In the genomic region with DNA sequence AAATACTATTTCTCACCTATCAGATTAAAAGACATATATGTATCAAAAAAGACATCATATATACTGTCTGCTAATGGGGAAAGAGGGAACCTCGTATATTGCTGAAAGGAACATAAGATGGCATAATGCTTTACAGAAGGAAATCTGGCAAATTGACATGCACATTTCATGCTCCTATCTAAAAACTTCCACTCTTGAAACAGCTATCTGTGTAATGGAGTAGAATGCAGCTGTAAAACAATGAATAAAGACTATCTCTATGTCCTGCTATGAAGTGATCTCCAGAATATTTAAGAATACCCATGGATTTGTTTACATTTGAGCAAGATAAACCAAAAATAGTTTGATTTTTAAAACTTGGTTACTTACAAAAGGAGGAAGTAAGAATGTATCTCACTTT, we compare ENCODE assay signal across 26 cellular contexts.
DNase-seq lines count a peak whose midpoint lies in the region; ATAC-seq and TF ChIP-seq lines count a peak whose summit lies in the region.
"Had no signal": no experiment of that assay in that cellular context is flagged by ENCODE, and none has a peak within 500 bp of the region (broad histone marks: within the 10 kb centered on the region; RNA-seq: fewer than 3 reads in every experiment).

No MANE protein-coding gene starts in this region.

- H3K9ac ChIP-seq in mammary epithelial cell (ENCODE audit: insufficient read depth, low read length), result no peak overlapping the region
- H3K9ac ChIP-seq: parathyroid adenoma had no signal

- H3K4me3 ChIP-seq in mammary epithelial cell (replicated peaks in 1 of 3; ENCODE audit: insufficient read depth in 1 of 3, low read depth in 2 of 3, low read length in 3 of 3) (no peak overlapping the region), right atrium auricular region (no peak overlapping the region)
- H3K4me3 ChIP-seq: cardiac muscle cell, heart right ventricle, upper lobe of left lung had no signal

- H3K4me2 ChIP-seq in mammary epithelial cell (ENCODE audit: insufficient read depth, low read depth, low read length), result no peak overlapping the region

- H3K9me3 ChIP-seq in mammary epithelial cell (replicated peaks; ENCODE audit: insufficient read depth, low read length) (no peaks in the 10 kb centered on the region), right atrium auricular region (peaks cover 0 to 6% of the 10 kb centered on the region in 2 donors)
- H3K9me3 ChIP-seq: upper lobe of left lung had no signal

- dilution Hi-C loops in mammary epithelial cell (cut with HindIII; ENCODE audit: low sequenced_read_pairs), result no loop called here

- intact Hi-C loops in MCF 10A (cut with micrococcal nuclease) (no loop called here), mammary epithelial cell (cut with micrococcal nuclease) (no loop called here), activated B cell treated with CpG ODN at 0.5 μM for 24 hours (cut with micrococcal nuclease) (loop anchor here (2.0 kb wide), 1 partner anchor 15 kb away; no protein-coding TSS in a partner anchor)

- H3K4me1 Mint-ChIP-seq in MCF 10A (ENCODE audit: insufficient read depth, unreplicated experiment) (peaks cover 10% of the 10 kb centered on the region), activated B cell treated with CpG ODN at 0.5 μM for 24 hours (peaks cover 72% of the 10 kb centered on the region), memory B cell (peaks cover 43% of the 10 kb centered on the region)
- H3K4me1 Mint-ChIP-seq: nephron had no signal

- DNase-seq in MCF 10A (ENCODE audit: unreplicated experiment) (no peak), mammary epithelial cell (no peak), activated B cell treated with CpG ODN at 0.5 μM for 24 hours (no peak), memory B cell (ENCODE audit: low spot score in 2 of 2) (no peak), right atrium auricular region (ENCODE audit: low spot score) (no peak)
- DNase-seq: aorta; COR-L47; heart right ventricle; left colon; NCI-H1092; NCI-H2029; NCI-H345; NCI-H774; stimulated activated CD4-positive, alpha-beta T cell treated with anti-CD3 and anti-CD28 coated beads, Interleukin-15, amount 100 ng/mL, for 24 hours; stimulated activated naive CD8-positive, alpha-beta T cell treated with anti-CD3 and anti-CD28 coated beads, Interleukin-15, amount 100 ng/mL, for 72 hours; T-helper 9 cell; upper lobe of left lung had no signal

- no TSS peak for BruUV-seq in MCF 10A (replicated peaks; lab: Mats Ljungman, UMichigan)
- no TSS peak for BruUV-seq in mammary epithelial cell (replicated peaks; lab: Mats Ljungman, UMichigan)

- no peak overlapping the region for H3K27ac ChIP-seq in mammary epithelial cell (ENCODE audit: insufficient read depth, low read depth, low read length)
- H3K27ac ChIP-seq in temporal lobe (ENCODE audit: low read depth, low read length), result peak overlapping the region; percentile 54
- H3K27ac ChIP-seq in right atrium auricular region, result no peak overlapping the region
- H3K27ac ChIP-seq: 22Rv1, parathyroid adenoma, upper lobe of left lung had no signal

- H3K9me3 Mint-ChIP-seq in MCF 10A (ENCODE audit: unreplicated experiment), result peaks cover 7% of the 10 kb centered on the region
- H3K9me3 Mint-ChIP-seq in activated B cell treated with CpG ODN at 0.5 μM for 24 hours, result peaks cover 20% of the 10 kb centered on the region
- peaks cover 8% of the 10 kb centered on the region for H3K9me3 Mint-ChIP-seq in memory B cell

- in situ Hi-C loops in mammary epithelial cell (cut with MboI; ENCODE audit: low sequenced_read_pairs in 2 of 2), result no loop called here

- no peak for TF ChIP-seq CTCF in MCF 10A (IDR thresholded peaks at IDR 0.05; ENCODE audit: unreplicated experiment)
- no peak for TF ChIP-seq CTCF in mammary epithelial cell (conservative IDR thresholded peaks at IDR 0.05 in 1 of 2, IDR thresholded peaks at IDR 0.05 in 1 of 2; ENCODE audit: extremely low read depth in 1 of 2, insufficient read depth in 1 of 2, low read depth in 1 of 2, low read length in 2 of 2)
- no peak for TF ChIP-seq CTCF in activated B cell treated with CpG ODN at 0.5 μM for 24 hours (IDR thresholded peaks at IDR 0.05)
- no peak for TF ChIP-seq CTCF in right atrium auricular region (IDR thresholded peaks at IDR 0.05)

- H3K36me3 ChIP-seq in mammary epithelial cell (ENCODE audit: insufficient read depth, low read length), result peaks cover 2% of the 10 kb centered on the region
- no peaks in the 10 kb centered on the region for H3K36me3 ChIP-seq in right atrium auricular region
- H3K36me3 ChIP-seq: cardiac muscle cell, upper lobe of left lung had no signal

- H3K79me2 ChIP-seq in mammary epithelial cell (ENCODE audit: insufficient read depth, low read length), result peaks cover 97% of the 10 kb centered on the region

- ATAC-seq in activated B cell treated with CpG ODN at 0.5 μM for 24 hours (ENCODE audit: low read depth) (no peak), memory B cell (ENCODE audit: low read depth) (no peak), HG02884 (IDR thresholded peaks at IDR 0.05; ENCODE audit: unreplicated experiment) (no peak), esophagus mucosa (no peak)
- ATAC-seq: activated naive CD4-positive, alpha-beta T cell treated with anti-CD3 and anti-CD28 coated beads, Interleukin-2, amount 50 U/mL, for 72 hours; HepG2; left colon; stimulated activated naive CD8-positive, alpha-beta T cell treated with anti-CD3 and anti-CD28 coated beads, Interleukin-15, amount 100 ng/mL, for 72 hours had no signal

- H3K4me1 ChIP-seq in mammary epithelial cell (ENCODE audit: insufficient read depth, low read length) (peaks cover 4% of the 10 kb centered on the region), right atrium auricular region (peaks cover 0 to 43% of the 10 kb centered on the region in 2 donors)
- H3K4me1 ChIP-seq: parathyroid adenoma had no signal

- no peak overlapping the region for H2AFZ ChIP-seq in mammary epithelial cell (ENCODE audit: low read depth, low read length)
- H2AFZ ChIP-seq: parathyroid adenoma had no signal

- H3K36me3 Mint-ChIP-seq in MCF 10A (ENCODE audit: insufficient read depth, unreplicated experiment) (peaks cover 5% of the 10 kb centered on the region), activated B cell treated with CpG ODN at 0.5 μM for 24 hours (ENCODE audit: low read depth) (peaks cover 58% of the 10 kb centered on the region), memory B cell (peaks cover 34% of the 10 kb centered on the region)

- POLR2A ChIA-PET in MCF 10A (lab: Yijun Ruan, JAX) (interaction anchor here (0.6 kb wide), 1 partner anchor 16 kb away, joined by 3 read pairs; no protein-coding TSS in a partner anchor), activated B cell treated with CpG ODN at 0.5 μM for 24 hours (lab: Charles Lee) (no interaction called here)

- H4K20me1 ChIP-seq in mammary epithelial cell (ENCODE audit: insufficient read depth, low read length), result peaks cover 2% of the 10 kb centered on the region

- CTCF ChIA-PET in MCF 10A (lab: Yijun Ruan, JAX), result no interaction called here
- CTCF ChIA-PET in mammary epithelial cell (lab: Charles Lee; ENCODE audit: low non-redundant PET), result no interaction called here
- CTCF ChIA-PET in activated B cell treated with CpG ODN at 0.5 μM for 24 hours (lab: Charles Lee), result no interaction called here

- WGBS in mammary epithelial cell (ENCODE audit: low coverage, missing lambda C conversion rate), result 100% methylated on average over 1 of the region's 1 CpG

- H3K27me3 ChIP-seq in mammary epithelial cell (ENCODE audit: insufficient read depth, low read length) (no peaks in the 10 kb centered on the region), right atrium auricular region (no peaks in the 10 kb centered on the region)
- H3K27me3 ChIP-seq: cardiac muscle cell, heart right ventricle, upper lobe of left lung had no signal

- H3K4me3 Mint-ChIP-seq in MCF 10A (ENCODE audit: unreplicated experiment) (no peak overlapping the region), activated B cell treated with CpG ODN at 0.5 μM for 24 hours (peak overlapping the region; percentile 38), memory B cell (no peak overlapping the region)
- H3K4me3 Mint-ChIP-seq: nephron; stimulated activated naive CD8-positive, alpha-beta T cell treated with anti-CD3 and anti-CD28 coated beads, Interleukin-15, amount 100 ng/mL, for 72 hours had no signal

- peak overlapping the region; percentile 51 for H3K27ac Mint-ChIP-seq in MCF 10A (ENCODE audit: low read depth, unreplicated experiment)
- H3K27ac Mint-ChIP-seq in activated B cell treated with CpG ODN at 0.5 μM for 24 hours, result peak overlapping the region; percentile 43
- peak overlapping the region; percentile 36 for H3K27ac Mint-ChIP-seq in memory B cell
- H3K27ac Mint-ChIP-seq: activated naive CD4-positive, alpha-beta T cell treated with anti-CD3 and anti-CD28 coated beads, Interleukin-2, amount 50 U/mL, for 72 hours had no signal

- no peaks in the 10 kb centered on the region for H3K27me3 Mint-ChIP-seq in MCF 10A (ENCODE audit: insufficient read depth, unreplicated experiment)
- no peaks in the 10 kb centered on the region for H3K27me3 Mint-ChIP-seq in activated B cell treated with CpG ODN at 0.5 μM for 24 hours
- H3K27me3 Mint-ChIP-seq in memory B cell, result no peaks in the 10 kb centered on the region
- H3K27me3 Mint-ChIP-seq: stimulated activated naive CD8-positive, alpha-beta T cell treated with anti-CD3 and anti-CD28 coated beads, Interleukin-15, amount 100 ng/mL, for 72 hours had no signal
